In genomic region chr9:120619751-120620655, GRCh38 we compare ENCODE assay signal across 7 cellular contexts. TPM values are rescaled to one million over a fixed set of nuclear protein-coding genes. Genes with fewer than 3 reads are reported as not detected.
A peak's percentile ranks its signal among the peaks of the same experiment; 100 is the strongest.
DNase-seq lines count a peak whose midpoint lies in the region; ATAC-seq, FAIRE-seq and TF ChIP-seq lines count a peak whose summit lies in the region.

No MANE protein-coding gene starts in this region.

- peak overlapping the region; percentile 27; the same call in 1 of the 2 replicates for H3K4me2 ChIP-seq in OCI-LY7 (ENCODE audit: low read length)

- H3K27me3 Mint-ChIP-seq in natural killer cell treated with Interleukin-12 subunit alpha and Interleukin-12 subunit beta and Interleukin-15 and Interleukin-18, amount 100 ng/mL, for 72 hours: no peaks in the 10 kb centered on the region

- no peak overlapping the region for H3K4me3 ChIP-seq in OCI-LY7 (ENCODE audit: low read depth, low read length, poor library complexity, severe bottlenecking)
- no peak overlapping the region for H3K4me3 ChIP-seq in esophagus muscularis mucosa

- FAIRE-seq in GM12892 (lab: Jason Lieb, UNC): peak; percentile 74

- WGBS in esophagus muscularis mucosa: 50% methylated on average over 8 of the region's 8 CpGs

- H3K4me1 ChIP-seq in OCI-LY7 (ENCODE audit: insufficient read depth, low read length, poor library complexity, severe bottlenecking): no peaks in the 10 kb centered on the region
- peaks cover 0 to 5% (median 4%) of the 10 kb centered on the region in 4 donors for H3K4me1 ChIP-seq in esophagus muscularis mucosa

- no peak overlapping the region for H2AFZ ChIP-seq in OCI-LY7 (ENCODE audit: low read length)

- DNase-seq in GM12892 (ENCODE audit: insufficient read length) (peak; percentile 25), HuH-7 (ENCODE audit: low spot score) (peak; percentile 39), OCI-LY7 (ENCODE audit: low spot score) (peak; percentile 69), activated T-cell treated with anti-CD3 and anti-CD28 coated beads for 48 hours (ENCODE audit: low read depth) (peak; percentile 19), esophagus muscularis mucosa (ENCODE audit: extremely low spot score) (no peak)
- DNase-seq in natural killer cell treated with Interleukin-12 subunit alpha and Interleukin-12 subunit beta and Interleukin-15 and Interleukin-18, amount 100 ng/mL, for 72 hours (ENCODE audit: low spot score): peak; percentile 76
- peak; percentile 65 for DNase-seq in stimulated activated naive CD8-positive, alpha-beta T cell treated with anti-CD3 and anti-CD28 coated beads, Interleukin-15, Interleukin-2, amounts not matched to agents 100 U/mL and 50 U/mL, for 24 hours

- TF ChIP-seq CTCF in OCI-LY7 (conservative IDR thresholded peaks at IDR 0.05; ENCODE audit: low read length) (peak; percentile 99), esophagus muscularis mucosa (IDR thresholded peaks at IDR 0.05) (peak; percentile 75 to 88 (median 82))

- CTCF ChIA-PET in OCI-LY7 (lab: Charles Lee; ENCODE audit: unreplicated experiment): interaction anchor here (0.9 to 1.0 kb wide), 2 partner anchors 13 to 133 kb away, joined by 3 read pairs; no protein-coding TSS in a partner anchor

- no TSS peak for BruUV-seq in OCI-LY7 (replicated peaks; lab: Mats Ljungman, UMichigan)

- no peaks in the 10 kb centered on the region for H4K20me1 ChIP-seq in OCI-LY7 (ENCODE audit: insufficient read depth, low read length)

- H3K79me2 ChIP-seq in OCI-LY7 (ENCODE audit: insufficient read depth, low read depth, low read length): no peaks in the 10 kb centered on the region

- H3K9me3 Mint-ChIP-seq in natural killer cell treated with Interleukin-12 subunit alpha and Interleukin-12 subunit beta and Interleukin-15 and Interleukin-18, amount 100 ng/mL, for 72 hours: no peaks in the 10 kb centered on the region

- intact Hi-C loops in OCI-LY7 (cut with micrococcal nuclease; ENCODE audit: unreplicated experiment) (loop anchor here (5.0 to 10.0 kb wide), 2 partner anchors 95 to 122 kb away; partner anchors contain the start of gene MEGF9), esophagus muscularis mucosa (cut with DNase I) (loop anchor here (5.0 kb wide), 1 partner anchor 92 kb away; the partner anchor contains the start of gene MEGF9)

- H3K27ac ChIP-seq in OCI-LY7 (ENCODE audit: low read depth, low read length, poor library complexity, severe bottlenecking) (no peak overlapping the region), esophagus muscularis mucosa (replicated peaks in 1 of 4) (no peak overlapping the region)

- no peak for TF ChIP-seq EP300 in esophagus muscularis mucosa (IDR thresholded peaks at IDR 0.05)

- peak; percentile 68 to 73 for ATAC-seq in natural killer cell treated with Interleukin-12 subunit alpha and Interleukin-12 subunit beta and Interleukin-15 and Interleukin-18, amount 100 ng/mL, for 72 hours
- ATAC-seq in stimulated activated naive CD8-positive, alpha-beta T cell treated with anti-CD3 and anti-CD28 coated beads, Interleukin-15, Interleukin-2, amounts not matched to agents 100 U/mL and 50 U/mL, for 24 hours: peak; percentile 79

- no peak overlapping the region for H3K4me3 Mint-ChIP-seq in natural killer cell treated with Interleukin-12 subunit alpha and Interleukin-12 subunit beta and Interleukin-15 and Interleukin-18, amount 100 ng/mL, for 72 hours

- peak overlapping the region in 1 of 2 donors; percentile 1 for H3K27ac Mint-ChIP-seq in natural killer cell treated with Interleukin-12 subunit alpha and Interleukin-12 subunit beta and Interleukin-15 and Interleukin-18, amount 100 ng/mL, for 72 hours

- POLR2A ChIA-PET in OCI-LY7 (lab: Charles Lee): no interaction called here

- H3K27me3 ChIP-seq in esophagus muscularis mucosa: no peaks in the 10 kb centered on the region

- TF ChIP-seq POLR2A in GM12892 (IDR thresholded peaks at IDR 0.05; ENCODE audit: low read depth, low read length) (no peak), esophagus muscularis mucosa (IDR thresholded peaks at IDR 0.05; ENCODE audit: low read depth) (no peak)

- peaks cover 3 to 10% of the 10 kb centered on the region in 2 donors for H3K4me1 Mint-ChIP-seq in natural killer cell treated with Interleukin-12 subunit alpha and Interleukin-12 subunit beta and Interleukin-15 and Interleukin-18, amount 100 ng/mL, for 72 hours (ENCODE audit: low read depth in 2 of 2)

- no peaks in the 10 kb centered on the region for H3K36me3 Mint-ChIP-seq in natural killer cell treated with Interleukin-12 subunit alpha and Interleukin-12 subunit beta and Interleukin-15 and Interleukin-18, amount 100 ng/mL, for 72 hours

- H3K36me3 ChIP-seq in OCI-LY7 (ENCODE audit: insufficient read depth, low read length) (peaks cover 4% of the 10 kb centered on the region; the same call in 1 of the 2 replicates), esophagus muscularis mucosa (peaks cover 0 to 13% (median 3%) of the 10 kb centered on the region in 4 donors)

- H3K9me3 ChIP-seq in OCI-LY7 (ENCODE audit: low read length) (no peaks in the 10 kb centered on the region), esophagus muscularis mucosa (no peaks in the 10 kb centered on the region)

- H3K9me2 ChIP-seq in OCI-LY7 (ENCODE audit: insufficient read depth, low read length): no peaks in the 10 kb centered on the region

RNA-seq across cellular contexts. Expression of gene CDK5RAP2, which starts 40.0 kb away (rescaled TPM):
- 22.5 TPM for polyA plus RNA-seq in GM12892 (2012; ENCODE audit: missing spikeins)
- 81.6 and 95.1 TPM in 2 replicates for total RNA-seq in OCI-LY7 (2014; rRNA removed; shearing (Covaris generic))
- total RNA-seq in OCI-LY7 (2022) (76.0 and 101 TPM in 2 replicates), esophagus muscularis mucosa (10 to 100 TPM; 34.6 to 38.6 (median 36.7) TPM)
- total RNA-seq in natural killer cell treated with Interleukin-12 subunit alpha and Interleukin-12 subunit beta and Interleukin-15 and Interleukin-18, amount 100 ng/mL, for 72 hours: 100 to 1,000 TPM in 1 of 2 donors, 10 to 100 TPM in 1; 73.4 to 124 TPM
